ENCODE assay signal across 20 cellular contexts in genomic region chr2:174235680-174236079, GRCh38. TPM values are rescaled to one million over a fixed set of nuclear protein-coding genes. Genes with fewer than 3 reads are reported as not detected.
A peak's percentile ranks its signal among the peaks of the same experiment; 100 is the strongest.
DNase-seq lines count a peak whose midpoint lies in the region; ATAC-seq and TF ChIP-seq lines count a peak whose summit lies in the region.
"Had no signal": no experiment of that assay in that cellular context is flagged by ENCODE, and none has a peak within 500 bp of the region (broad histone marks: within the 10 kb centered on the region; RNA-seq: fewer than 3 reads in every experiment).

No MANE protein-coding gene starts in this region.

- H3K79me1 ChIP-seq in H9 (ENCODE audit: insufficient read depth, low read depth, low read length, poor library complexity, severe bottlenecking) = peaks cover 4% of the 10 kb centered on the region

- POLR2A ChIA-PET in A673 (lab: Charles Lee; ENCODE audit: low non-redundant PET) = no interaction called here

- H3K27me3 ChIP-seq in A673 (replicated peaks; ENCODE audit: insufficient read depth, low read depth, low read length, poor library complexity) (no peaks in the 10 kb centered on the region), H9 (ENCODE audit: insufficient read depth, low read length) (no peaks in the 10 kb centered on the region)
- H3K27me3 ChIP-seq: adrenal gland, ovary had no signal

- no peak overlapping the region for H4K5ac ChIP-seq in H9 (ENCODE audit: insufficient read length, low read depth, low read length)

- peaks cover 6% of the 10 kb centered on the region; the same call in 1 of the 2 replicates for H3K79me2 ChIP-seq in H9 (ENCODE audit: insufficient read depth, low read length)

- H3K18ac ChIP-seq in H9 (ENCODE audit: insufficient read length, low read depth, low read length) = no peak overlapping the region

- no peak overlapping the region for H2BK15ac ChIP-seq in H9 (ENCODE audit: low read depth, low read length)

- H2BK12ac ChIP-seq in H9 (ENCODE audit: insufficient read length, low read depth, low read length) = no peak overlapping the region

- no peak overlapping the region for H4K91ac ChIP-seq in H9 (ENCODE audit: insufficient read length, low read depth, low read length)

- no peak overlapping the region for H2BK20ac ChIP-seq in H9 (ENCODE audit: low read depth, low read length, poor library complexity, severe bottlenecking)

- CTCF ChIA-PET in A673 (lab: Charles Lee) = no interaction called here

- no peak overlapping the region for H3K4me2 ChIP-seq in H9 (ENCODE audit: insufficient read depth, insufficient read length, low read length)

- H3K4ac ChIP-seq in H9 (ENCODE audit: low read depth, low read length) = no peak overlapping the region

- H3K4me3 Mint-ChIP-seq in H9 = no peak overlapping the region
- H3K4me3 Mint-ChIP-seq: activated CD8-positive, alpha-beta memory T cell treated with anti-CD3 and anti-CD28 coated beads, Interleukin-2, amount 10 ng/mL, durations not matched to agents 7 days and 5 days; CD4-positive, alpha-beta memory T cell; naive B cell had no signal

- H3K9ac ChIP-seq in H9 (ENCODE audit: extremely low read depth, insufficient read length, low read length) = no peak overlapping the region

- H3T11ph ChIP-seq in H9 (ENCODE audit: low read length) = no peak overlapping the region

- H3K23ac ChIP-seq in H9 (ENCODE audit: insufficient read length, low read depth, low read length) = no peak overlapping the region

- H2AK5ac ChIP-seq in H9 (ENCODE audit: insufficient read length, low read length) = no peak overlapping the region

- no peak overlapping the region for H2AFZ ChIP-seq in H9 (ENCODE audit: low read length)

- H2BK5ac ChIP-seq in H9 (ENCODE audit: insufficient read length, low read length) = no peak overlapping the region

- ATAC-seq in HG02884 (IDR thresholded peaks at IDR 0.05; ENCODE audit: unreplicated experiment) (no peak), GM21515 (IDR thresholded peaks at IDR 0.05; ENCODE audit: unreplicated experiment) (no peak), HG03139 (IDR thresholded peaks at IDR 0.05; ENCODE audit: unreplicated experiment) (no peak)
- ATAC-seq: activated CD8-positive, alpha-beta memory T cell treated with anti-CD3 and anti-CD28 coated beads, Interleukin-2, amount 10 ng/mL, durations not matched to agents 7 days and 5 days; Right ventricle myocardium inferior had no signal

- H3K56ac ChIP-seq in H9 (ENCODE audit: insufficient read length, low read depth, low read length) = no peak overlapping the region

- WGBS in H9 (ENCODE audit: extremely low coverage, insufficient read length, low lambda C conversion rate) = no CpG with 5 or more reads among the region's 4 CpGs

- H3K9me3 ChIP-seq in A673 (ENCODE audit: low read depth, low read length, poor library complexity, severe bottlenecking) (no peaks in the 10 kb centered on the region), H9 (ENCODE audit: control insufficient read depth, low read depth, low read length) (no peaks in the 10 kb centered on the region)
- H3K9me3 ChIP-seq: adrenal gland, ovary had no signal

- no peak for TF ChIP-seq CTCF in A673 (conservative IDR thresholded peaks at IDR 0.05; ENCODE audit: low read depth, low read length)
- no peak for TF ChIP-seq CTCF in H9 (conservative IDR thresholded peaks at IDR 0.05)

- no peak overlapping the region for H2BK120ac ChIP-seq in H9 (ENCODE audit: low read depth, low read length, poor library complexity, severe bottlenecking)

- peaks cover 9% of the 10 kb centered on the region in 2 experiments; a peak in 3 of 4 replicates for H3K4me1 Mint-ChIP-seq in H9

- no peaks in the 10 kb centered on the region for H3K27me3 Mint-ChIP-seq in H9 (ENCODE audit: low read depth)
- H3K27me3 Mint-ChIP-seq: activated CD8-positive, alpha-beta memory T cell treated with anti-CD3 and anti-CD28 coated beads, Interleukin-2, amount 10 ng/mL, durations not matched to agents 7 days and 5 days; CD4-positive, alpha-beta memory T cell; naive B cell had no signal

- no peak overlapping the region for H3K14ac ChIP-seq in H9 (ENCODE audit: insufficient read depth, low read length)

- intact Hi-C loops in A673 (cut with micrococcal nuclease; ENCODE audit: unreplicated experiment) = no loop called here

- H3K23me2 ChIP-seq in H9 (ENCODE audit: insufficient read length, low read depth, low read length, poor library complexity, severe bottlenecking) = no peaks in the 10 kb centered on the region

- H3K4me3 ChIP-seq in A673 (ENCODE audit: low read depth, low read length, poor library complexity, severe bottlenecking) = no peak overlapping the region
- H3K4me3 ChIP-seq: adrenal gland, ovary had no signal

- peaks cover 0 to 2% (median 0%) of the 10 kb centered on the region in 3 experiments; a peak in 1 of 7 replicates for H3K36me3 Mint-ChIP-seq in H9 (ENCODE audit: insufficient read depth in 1 of 3, low read depth in 3 of 3)

- DNase-seq in A673 (ENCODE audit: low spot score) = no peak
- no peak for DNase-seq in H9
- peak; percentile 49 for DNase-seq in astrocyte of the hippocampus (ENCODE audit: low read depth, low spot score)
- peak; percentile 28 for DNase-seq in left kidney (ENCODE audit: low read depth, low spot score)
- DNase-seq in stimulated activated CD4-positive, alpha-beta T cell treated with anti-CD3 and anti-CD28 coated beads, Interleukin-4, amount 100 ng/mL, for 4 hours = no peak
- DNase-seq: ACHN; activated CD4-positive, alpha-beta T cell treated with anti-CD3 and anti-CD28 coated beads for 4 hours; activated CD8-positive, alpha-beta memory T cell treated with anti-CD3 and anti-CD28 coated beads, Interleukin-2, amount 10 ng/mL, durations not matched to agents 7 days and 5 days; activated effector memory CD4-positive, alpha-beta T cell treated with Interleukin-2 at 50 U/mL for 16 hours; adrenal gland; CD4-positive, alpha-beta memory T cell; effector CD8-positive, alpha-beta T cell; Karpas-422; naive B cell; NCI-H524 treated with DMSO at 0.1 percent for 48 hours; ovary had no signal

- no peaks in the 10 kb centered on the region for H3K9me3 Mint-ChIP-seq in H9
- H3K9me3 Mint-ChIP-seq: naive B cell had no signal

- BruUV-seq in A673 (replicated peaks; lab: Mats Ljungman, UMichigan) = no TSS peak

- H3K27ac ChIP-seq in A673 (ENCODE audit: low read depth, low read length, poor library complexity, severe bottlenecking) (peak overlapping the region; percentile 2), H9 (ENCODE audit: insufficient read length, low read depth, low read length) (no peak overlapping the region)
- H3K27ac ChIP-seq: adrenal gland, ovary had no signal

- H4K20me1 ChIP-seq in H9 (ENCODE audit: control insufficient read depth, insufficient read depth, insufficient read length) = no peaks in the 10 kb centered on the region

- H3K27ac Mint-ChIP-seq in H9 = peak overlapping the region in 2 of 3 experiments; percentile 46 to 48; a peak in 1 of 7 replicates
- H3K27ac Mint-ChIP-seq: activated CD8-positive, alpha-beta memory T cell treated with anti-CD3 and anti-CD28 coated beads, Interleukin-2, amount 10 ng/mL, durations not matched to agents 7 days and 5 days; CD4-positive, alpha-beta memory T cell; naive B cell had no signal

- H3K4me1 ChIP-seq in A673 (ENCODE audit: insufficient read depth, low read length, poor library complexity, severe bottlenecking) (peaks cover 23% of the 10 kb centered on the region), H9 (ENCODE audit: insufficient read depth, low read length) (no peaks in the 10 kb centered on the region)

- no peak overlapping the region for H4K8ac ChIP-seq in H9 (replicated peaks; ENCODE audit: insufficient read length, low read depth, low read length)

- H3K36me3 ChIP-seq in A673 (ENCODE audit: insufficient read depth, low read length, poor library complexity, severe bottlenecking) = no peaks in the 10 kb centered on the region
- H3K36me3 ChIP-seq: adrenal gland, ovary had no signal

RNA-seq across cellular contexts. Expression of gene OLA1, which starts 12.7 kb away (rescaled TPM):
- total RNA-seq in A673 (2021) (174 and 176 TPM in 2 replicates), H9 (2021) (133 and 134 TPM in 2 replicates)

Comparison
In these comparisons a context has a peak if more than half of its experiments do, and no peak if none do; other contexts are left out.
1. DNase-seq: peak in astrocyte of the hippocampus (single experiment) and left kidney (single experiment); none in A673 (single experiment), H9 (single experiment) and stimulated activated CD4-positive, alpha-beta T cell treated with anti-CD3 and anti-CD28 coated beads, Interleukin-4, amount 100 ng/mL, for 4 hours (0 of 2).